In genomic region chr5:909086-909485, GRCh38 we compare ENCODE assay signal across 22 cellular contexts. TPM values are rescaled to one million over a fixed set of nuclear protein-coding genes. Genes with fewer than 3 reads are reported as not detected.
A peak's percentile ranks its signal among the peaks of the same experiment; 100 is the strongest.
DNase-seq lines count a peak whose midpoint lies in the region; ATAC-seq and TF ChIP-seq lines count a peak whose summit lies in the region.
"Had no signal": no experiment of that assay in that cellular context is flagged by ENCODE, and none has a peak within 500 bp of the region (broad histone marks: within the 10 kb centered on the region; RNA-seq: fewer than 3 reads in every experiment).

No MANE protein-coding gene starts in this region.

- no peak overlapping the region for H3K27ac Mint-ChIP-seq in MCF 10A (ENCODE audit: low read depth, unreplicated experiment)
- H3K27ac Mint-ChIP-seq in natural killer cell, result no peak overlapping the region

- H3K36me3 Mint-ChIP-seq in MCF 10A (ENCODE audit: insufficient read depth, unreplicated experiment) (peaks cover 65% of the 10 kb centered on the region), natural killer cell (no peaks in the 10 kb centered on the region)

- intact Hi-C loops in MCF 10A (cut with micrococcal nuclease), result loop anchor here (10.0 kb wide), 1 partner anchor 464 kb away; the partner anchor contains the start of gene EXOC3
- intact Hi-C loops in testis (cut with DNase I; ENCODE audit: low total_unique reads), result loop anchor here (5.0 kb wide), 1 partner anchor 237 kb away; no protein-coding TSS in a partner anchor
- intact Hi-C loops in natural killer cell (cut with micrococcal nuclease), result no loop called here

- ATAC-seq in left lobe of liver (no peak), natural killer cell (no peak)
- ATAC-seq: K562, PC-3 had no signal

- H3K36me3 ChIP-seq in testis (ENCODE audit: low read depth, missing control alignments), result no peaks in the 10 kb centered on the region

- no peak overlapping the region for H3K4me3 ChIP-seq in testis
- H3K4me3 ChIP-seq: K562 had no signal

- no peak overlapping the region for H3K27ac ChIP-seq in testis
- H3K27ac ChIP-seq: 22Rv1 had no signal

- peaks cover 42% of the 10 kb centered on the region for H3K4me1 Mint-ChIP-seq in MCF 10A (ENCODE audit: insufficient read depth, unreplicated experiment)
- no peaks in the 10 kb centered on the region for H3K4me1 Mint-ChIP-seq in natural killer cell

- H3K9me3 Mint-ChIP-seq in MCF 10A (ENCODE audit: unreplicated experiment) (no peaks in the 10 kb centered on the region), natural killer cell (no peaks in the 10 kb centered on the region)

- no peaks in the 10 kb centered on the region for H3K27me3 ChIP-seq in testis

- H3K27me3 Mint-ChIP-seq in MCF 10A (ENCODE audit: insufficient read depth, unreplicated experiment), result no peaks in the 10 kb centered on the region
- H3K27me3 Mint-ChIP-seq in natural killer cell (ENCODE audit: low read depth in 2 of 2), result no peaks in the 10 kb centered on the region

- H3K9me3 ChIP-seq in testis, result no peaks in the 10 kb centered on the region

- POLR2A ChIA-PET in MCF 10A (lab: Yijun Ruan, JAX), result interaction anchor here (0.7 to 1.8 kb wide), 3 partner anchors 17 to 518 kb away, joined by 3 to 6 read pairs (median 5); no protein-coding TSS in a partner anchor

- DNase-seq in DMS 273 (lab: John Stamatoyannopoulos, UW; ENCODE audit: unreplicated experiment) (peak; percentile 43), DMS 273 treated with DMSO at 0.1 percent for 48 hours (lab: John Stamatoyannopoulos, UW) (no peak), MCF 10A (ENCODE audit: unreplicated experiment) (peak; percentile 47), left lobe of liver (ENCODE audit: low spot score) (peak; percentile 28), testis (peak; percentile 10), natural killer cell (no peak), glomerular visceral epithelial cell (ENCODE audit: extremely low spot score) (no peak), SKM-1 (lab: John Stamatoyannopoulos, UW; ENCODE audit: unreplicated experiment) (no peak)
- DNase-seq: AML-193, COR-L47, DMS153, EL, NCI-H1105 treated with DMSO at 0.1 percent for 48 hours, NCI-H1694, NCI-H2081 treated with DMSO at 0.1 percent for 48 hours, NCI-H226, NCI-H526, PC-3, RPMI8226, SIG-M5 had no signal

- 87 to 91% methylated on average over 4 to 8 of the region's 8 CpGs for WGBS in testis, 2 donors

- H3K4me1 ChIP-seq in testis, result no peaks in the 10 kb centered on the region

- H3K4me3 Mint-ChIP-seq in MCF 10A (ENCODE audit: unreplicated experiment) (no peak overlapping the region), natural killer cell (no peak overlapping the region)

- TF ChIP-seq CTCF in MCF 10A (IDR thresholded peaks at IDR 0.05; ENCODE audit: unreplicated experiment), result no peak
- TF ChIP-seq CTCF in testis (IDR thresholded peaks at IDR 0.05), result no peak
- TF ChIP-seq CTCF in natural killer cell (IDR thresholded peaks at IDR 0.05), result no peak

- no peak for TF ChIP-seq POLR2A in testis (IDR thresholded peaks at IDR 0.05)

- CTCF ChIA-PET in MCF 10A (lab: Yijun Ruan, JAX), result interaction anchor here (0.7 to 1.4 kb wide), 2 partner anchors 258 to 260 kb away, joined by 3 to 5 read pairs; no protein-coding TSS in a partner anchor

- BruUV-seq in MCF 10A (replicated peaks; lab: Mats Ljungman, UMichigan), result no TSS peak

RNA-seq across cellular contexts. Expression of gene TRIP13, which starts 16.4 kb away (rescaled TPM):
- total RNA-seq in MCF 10A (2022) (13.7 and 21.4 TPM in 2 replicates), left lobe of liver (1.0 TPM), testis (10 to 100 TPM; 34.3 to 49.1 TPM), natural killer cell (under 1 TPM; 0.45 to 0.57 (median 0.56) TPM)
- 71.6 TPM for polyA plus RNA-seq in testis (ENCODE audit: insufficient read depth, low read depth, low replicate concordance)

RNA-seq across cellular contexts. Expression of gene BRD9, which starts 16.5 kb away (rescaled TPM):
- 44.9 and 48.9 TPM in 2 replicates for total RNA-seq in MCF 10A (2022)
- total RNA-seq in left lobe of liver, result 19.0 TPM
- 100 to 1,000 TPM in 1 of 2 donors, 10 to 100 TPM in 1; 68.6 to 101 TPM for total RNA-seq in testis
- polyA plus RNA-seq in testis (ENCODE audit: insufficient read depth, low read depth, low replicate concordance), result 51.5 TPM
- total RNA-seq in natural killer cell, result 10 to 100 TPM; 59.7 to 80.0 (median 76.0) TPM

RNA-seq across cellular contexts. Expression of gene ZDHHC11, which starts 58.3 kb away (rescaled TPM):
- total RNA-seq in MCF 10A (2022) (2.0 and 7.0 TPM in 2 replicates), left lobe of liver (19.1 TPM), testis (10 to 100 TPM; 37.2 to 39.7 TPM), natural killer cell (1 to 10 TPM; 2.2 to 7.0 (median 5.0) TPM)
- 22.9 TPM for polyA plus RNA-seq in testis (ENCODE audit: insufficient read depth, low read depth, low replicate concordance)

Comparison
In these comparisons a context has a peak if more than half of its experiments do, and no peak if none do; other contexts are left out.
1. DNase-seq: peak in DMS 273 (single experiment), MCF 10A (single experiment), left lobe of liver (single experiment) and testis (single experiment); none in DMS 273 treated with DMSO at 0.1 percent for 48 hours (single experiment), natural killer cell (single experiment), glomerular visceral epithelial cell (single experiment) and SKM-1 (single experiment).